In the genomic region with DNA sequence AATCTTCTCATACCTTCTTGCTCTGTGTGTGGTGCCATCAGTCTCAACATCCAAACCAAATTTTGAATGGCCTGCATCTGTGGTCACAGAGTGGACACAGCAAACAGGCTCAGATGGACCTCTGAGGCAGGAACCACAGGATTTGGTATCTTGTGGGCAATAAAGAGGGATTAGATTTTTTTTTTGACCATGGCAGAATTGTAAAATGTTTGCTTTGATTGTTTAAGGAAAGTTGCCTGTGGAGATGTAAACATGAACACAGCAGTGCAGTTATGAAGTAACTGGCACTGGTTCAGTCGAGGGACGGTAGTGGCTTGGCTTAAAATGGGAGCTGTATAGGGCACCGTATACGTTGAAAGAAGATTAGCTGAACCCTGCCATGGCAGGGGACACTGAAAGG, we compare ENCODE assay signal across 27 cellular contexts.
"Had no signal": no experiment of that assay in that cellular context is flagged by ENCODE, and none has a peak within 500 bp of the region (broad histone marks: within the 10 kb centered on the region; RNA-seq: fewer than 3 reads in every experiment).

No MANE protein-coding gene starts in this region.

- H3K4me3 Mint-ChIP-seq: stimulated activated effector memory CD8-positive, alpha-beta T cell treated with anti-CD3 and anti-CD28 coated beads, Interleukin-12 subunit alpha, Interleukin-12 subunit beta, amount 100 ng/mL, for 72 hours; stimulated activated memory B cell treated with anti-CD40 and anti-IgM and Interleukin-4, amounts not matched to agents 10 μg/mL and 1 μg/mL and 100 μg/mL, for 72 hours; stimulated activated naive B cell treated with anti-CD40 and anti-IgM and Interleukin-4, amounts not matched to agents 10 μg/mL and 1 μg/mL and 100 μg/mL, for 72 hours; stimulated activated naive CD8-positive, alpha-beta T cell treated with anti-CD3 and anti-CD28 coated beads, Interleukin-15, amount 100 ng/mL, for 72 hours; stimulated activated naive CD8-positive, alpha-beta T cell treated with anti-CD3 and anti-CD28 coated beads, Interleukin-15, Interleukin-2, amounts not matched to agents 100 ng/mL and 50 ng/mL, for 24 hours; type B pancreatic cell had no signal

- H3K36me3 Mint-ChIP-seq: stimulated activated effector memory CD8-positive, alpha-beta T cell treated with anti-CD3 and anti-CD28 coated beads, Interleukin-12 subunit alpha, Interleukin-12 subunit beta, amount 100 ng/mL, for 72 hours; stimulated activated memory B cell treated with anti-CD40 and anti-IgM and Interleukin-4, amounts not matched to agents 10 μg/mL and 1 μg/mL and 100 μg/mL, for 72 hours; stimulated activated naive B cell treated with anti-CD40 and anti-IgM and Interleukin-4, amounts not matched to agents 10 μg/mL and 1 μg/mL and 100 μg/mL, for 72 hours; type B pancreatic cell had no signal

- H3K9me3 Mint-ChIP-seq: stimulated activated naive CD8-positive, alpha-beta T cell treated with anti-CD3 and anti-CD28 coated beads, Interleukin-15, amount 100 ng/mL, for 72 hours; stimulated activated naive CD8-positive, alpha-beta T cell treated with anti-CD3 and anti-CD28 coated beads, Interleukin-15, Interleukin-2, amounts not matched to agents 100 ng/mL and 50 ng/mL, for 24 hours; type B pancreatic cell had no signal

- H3K27ac ChIP-seq: stomach, suprapubic skin, testis, thoracic aorta, thyroid gland, tibial artery, tibial nerve, transverse colon, upper lobe of left lung, upper lobe of right lung, uterus, vagina had no signal

- H3K36me3 ChIP-seq: stomach, suprapubic skin, thoracic aorta, thyroid gland, tibial artery, tibial nerve, transverse colon, upper lobe of left lung, upper lobe of right lung, uterus, vagina had no signal

- H3K4me3 ChIP-seq: stomach, suprapubic skin, testis, thoracic aorta, thyroid gland, tibial artery, tibial nerve, transverse colon, upper lobe of left lung, upper lobe of right lung, uterus, vagina had no signal

- DNase-seq: stimulated activated CD4-positive, alpha-beta T cell treated with anti-CD3 and anti-CD28 coated beads, Interleukin-2, amount 100 ng/mL, for 48 hours; stimulated activated CD4-positive, alpha-beta T cell treated with anti-CD3 and anti-CD28 coated beads, Interleukin-4, amount 100 ng/mL, for 1 hour; stimulated activated CD4-positive, alpha-beta T cell treated with anti-CD3 and anti-CD28 coated beads, Interleukin-4, amount 100 ng/mL, for 24 hours; stimulated activated CD4-positive, alpha-beta T cell treated with anti-CD3 and anti-CD28 coated beads, Interleukin-4, amount 100 ng/mL, for 4 hours; stimulated activated CD8-positive, alpha-beta memory T cell treated with anti-CD3 and anti-CD28 coated beads, Interleukin-4, amount 100 ng/mL, for 48 hours; stimulated activated naive B cell treated with anti-CD40 and anti-IgM and Interleukin-4, amounts not matched to agents 10 μg/mL and 1 μg/mL and 100 μg/mL, for 72 hours; stimulated activated naive CD4-positive, alpha-beta T cell; stimulated activated naive CD4-positive, alpha-beta T cell treated with Interleukin-2 at 50 U/mL for 16 hours; stimulated activated naive CD8-positive, alpha-beta T cell treated with anti-CD3 and anti-CD28 coated beads, Interleukin-15, amount 100 ng/mL, for 72 hours; stimulated activated naive CD8-positive, alpha-beta T cell treated with anti-CD3 and anti-CD28 coated beads, Interleukin-15, Interleukin-2, amounts not matched to agents 100 U/mL and 50 U/mL, for 24 hours; stomach; substantia nigra; testis; thyroid gland; tibial artery; transverse colon; upper lobe of left lung; upper lobe of right lung; uterus had no signal

- H3K9me3 ChIP-seq: stomach, suprapubic skin, testis, thoracic aorta, thyroid gland, tibial artery, tibial nerve, transverse colon, upper lobe of left lung, upper lobe of right lung, uterus, vagina had no signal

- H3K27ac Mint-ChIP-seq: stimulated activated effector memory CD8-positive, alpha-beta T cell treated with anti-CD3 and anti-CD28 coated beads, Interleukin-12 subunit alpha, Interleukin-12 subunit beta, amount 100 ng/mL, for 72 hours; stimulated activated memory B cell treated with anti-CD40 and anti-IgM and Interleukin-4, amounts not matched to agents 10 μg/mL and 1 μg/mL and 100 μg/mL, for 72 hours; stimulated activated naive B cell treated with anti-CD40 and anti-IgM and Interleukin-4, amounts not matched to agents 10 μg/mL and 1 μg/mL and 100 μg/mL, for 72 hours; stimulated activated naive CD8-positive, alpha-beta T cell treated with anti-CD3 and anti-CD28 coated beads, Interleukin-15, amount 100 ng/mL, for 72 hours; stimulated activated naive CD8-positive, alpha-beta T cell treated with anti-CD3 and anti-CD28 coated beads, Interleukin-15, Interleukin-2, amounts not matched to agents 100 ng/mL and 50 ng/mL, for 24 hours; type B pancreatic cell had no signal

- H3K27me3 ChIP-seq: stomach, suprapubic skin, testis, thyroid gland, tibial artery, tibial nerve, transverse colon, upper lobe of left lung, upper lobe of right lung, uterus, vagina had no signal

- H3K27me3 Mint-ChIP-seq: stimulated activated memory B cell treated with anti-CD40 and anti-IgM and Interleukin-4, amounts not matched to agents 10 μg/mL and 1 μg/mL and 100 μg/mL, for 72 hours; stimulated activated naive CD8-positive, alpha-beta T cell treated with anti-CD3 and anti-CD28 coated beads, Interleukin-15, amount 100 ng/mL, for 72 hours; type B pancreatic cell had no signal

- H3K4me1 Mint-ChIP-seq: stimulated activated effector memory CD8-positive, alpha-beta T cell treated with anti-CD3 and anti-CD28 coated beads, Interleukin-12 subunit alpha, Interleukin-12 subunit beta, amount 100 ng/mL, for 72 hours; stimulated activated memory B cell treated with anti-CD40 and anti-IgM and Interleukin-4, amounts not matched to agents 10 μg/mL and 1 μg/mL and 100 μg/mL, for 72 hours; stimulated activated naive B cell treated with anti-CD40 and anti-IgM and Interleukin-4, amounts not matched to agents 10 μg/mL and 1 μg/mL and 100 μg/mL, for 72 hours; stimulated activated naive CD8-positive, alpha-beta T cell treated with anti-CD3 and anti-CD28 coated beads, Interleukin-15, amount 100 ng/mL, for 72 hours had no signal

- H3K4me1 ChIP-seq: stomach, suprapubic skin, testis, thyroid gland, tibial artery, tibial nerve, transverse colon, upper lobe of left lung, upper lobe of right lung, uterus, vagina had no signal
